9 cellular contexts compared by ENCODE assay signal in the genomic region with DNA sequence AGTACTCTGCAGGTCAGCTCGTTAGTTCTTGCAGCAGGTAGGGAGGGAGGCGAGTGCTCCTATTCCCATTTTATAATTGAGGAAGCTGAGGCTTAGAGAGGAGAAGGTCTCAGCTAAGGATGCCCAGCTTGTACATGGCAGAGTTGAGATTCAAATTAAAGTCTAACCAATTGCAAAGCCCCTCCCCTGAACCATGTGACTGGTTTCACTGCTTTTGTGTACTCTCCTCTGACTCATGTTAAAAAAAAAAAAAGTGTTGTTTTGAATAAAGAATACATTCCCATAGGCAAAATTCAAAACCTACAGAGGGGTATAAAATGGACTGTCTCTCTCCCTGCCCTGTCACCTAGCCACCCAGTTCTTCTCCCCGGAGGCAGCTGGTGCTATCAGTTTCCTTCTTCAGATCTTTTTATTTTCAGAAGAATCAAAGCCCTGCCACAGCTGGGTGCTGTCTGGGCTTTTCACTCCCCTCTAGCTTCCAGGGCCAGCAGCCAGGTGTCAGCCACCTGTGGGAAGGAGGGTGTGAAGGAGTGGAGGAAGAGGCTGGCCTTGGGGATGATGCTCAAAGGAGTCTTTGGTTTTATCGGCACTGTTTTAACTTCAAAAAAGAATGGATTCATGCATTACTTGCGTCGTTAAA. TPM values are rescaled to one million over a fixed set of nuclear protein-coding genes. Genes with fewer than 3 reads are reported as not detected.
DNase-seq lines count a peak whose midpoint lies in the region; FAIRE-seq and TF ChIP-seq lines count a peak whose summit lies in the region.
"Had no signal": no experiment of that assay in that cellular context is flagged by ENCODE, and none has a peak within 500 bp of the region (broad histone marks: within the 10 kb centered on the region; RNA-seq: fewer than 3 reads in every experiment).

No MANE protein-coding gene starts in this region.

- no peak for FAIRE-seq in RCC 7860 (lab: Jason Lieb, UNC)
- peak; percentile 62 for FAIRE-seq in endothelial cell of umbilical vein (lab: Jason Lieb, UNC)
- no peak for FAIRE-seq in small intestine (lab: Jason Lieb, UNC)

- H3K27ac ChIP-seq in endothelial cell of umbilical vein (ENCODE audit: insufficient read depth, low read depth, low read length) (peak overlapping the region; percentile 39), small intestine (ENCODE audit: low read depth in 1 of 2, low read length in 1 of 2) (no peak overlapping the region)

- DNase-seq in HFF-Myc (ENCODE audit: extremely low read depth, low read depth) (peak; percentile 54), RCC 7860 (ENCODE audit: low spot score) (peak; percentile 8), endothelial cell of umbilical vein (ENCODE audit: low read depth, low spot score) (peak; percentile 74), small intestine (peak; percentile 52), HK-2 (ENCODE audit: unreplicated experiment) (no peak), SKM-1 (lab: John Stamatoyannopoulos, UW; ENCODE audit: unreplicated experiment) (no peak)
- no peak for DNase-seq in central memory CD4-positive, alpha-beta T cell

- WGBS in small intestine, 3 donors, result 38 to 60% (median 52%) methylated on average over 6 of the region's 6 CpGs

- H3K27me3 ChIP-seq in endothelial cell of umbilical vein (ENCODE audit: control insufficient read depth in 2 of 2, insufficient read depth in 2 of 2, low read length in 2 of 2) (no peaks in the 10 kb centered on the region), small intestine (ENCODE audit: control insufficient read depth in 2 of 2, insufficient read depth in 2 of 2, low read length in 2 of 2) (no peaks in the 10 kb centered on the region)

- H3K9ac ChIP-seq in endothelial cell of umbilical vein (replicated peaks; ENCODE audit: extremely low read depth, insufficient read depth, low read length), result no peak overlapping the region

- peaks cover 46% of the 10 kb centered on the region for H3K79me2 ChIP-seq in endothelial cell of umbilical vein (ENCODE audit: control insufficient read depth, insufficient read depth, low read length)

- no peaks in the 10 kb centered on the region for H4K20me1 ChIP-seq in endothelial cell of umbilical vein (replicated peaks; ENCODE audit: control insufficient read depth, extremely low read depth, insufficient read depth, low read length)

- H3K4me1 ChIP-seq in endothelial cell of umbilical vein (ENCODE audit: control insufficient read depth, extremely low read depth, insufficient read depth, low read length) (peaks cover 15% of the 10 kb centered on the region), small intestine (ENCODE audit: control insufficient read depth in 2 of 2, insufficient read depth in 1 of 2, low read depth in 1 of 2, low read length in 1 of 2) (peaks cover 4 to 9% of the 10 kb centered on the region in 2 donors)

- dilution Hi-C loops in endothelial cell of umbilical vein (cut with MboI; ENCODE audit: extremely low pct_ligation_motif_present, low sequenced_read_pairs), result no loop called here

- CTCF ChIA-PET in endothelial cell of umbilical vein (lab: Charles Lee), result interaction anchor here (0.6 to 7.4 kb wide), 7 partner anchors 22 to 134 kb away, joined by 3 to 101 read pairs (median 4); partner anchors contain the start of genes CFAP251 and RHOF

- no peak overlapping the region for H2AFZ ChIP-seq in endothelial cell of umbilical vein (ENCODE audit: low read depth, low read length)

- BruUV-seq in endothelial cell of umbilical vein (replicated peaks; lab: Mats Ljungman, UMichigan), result no TSS peak

- H3K9me3 ChIP-seq in endothelial cell of umbilical vein (replicated peaks; ENCODE audit: control insufficient read depth, insufficient read depth, low read length), result no peaks in the 10 kb centered on the region
- H3K9me3 ChIP-seq in small intestine (ENCODE audit: control insufficient read depth, low read depth), result no peaks in the 10 kb centered on the region

- intact Hi-C loops in endothelial cell of umbilical vein (cut with micrococcal nuclease), result no loop called here

- H3K9me1 ChIP-seq in endothelial cell of umbilical vein (replicated peaks; ENCODE audit: control insufficient read depth, extremely low read depth, insufficient read depth, low read length), result no peaks in the 10 kb centered on the region

- no peak overlapping the region for H3K4me2 ChIP-seq in endothelial cell of umbilical vein (ENCODE audit: insufficient read depth, low read length)

- H3K36me3 ChIP-seq in endothelial cell of umbilical vein (ENCODE audit: control insufficient read depth in 2 of 2, extremely low read depth in 1 of 2, insufficient read depth in 2 of 2, low read length in 2 of 2) (peaks cover 5 to 15% of the 10 kb centered on the region in 2 experiments), small intestine (ENCODE audit: control insufficient read depth in 2 of 2, insufficient read depth in 2 of 2, low read length in 2 of 2) (peaks cover 4 to 9% of the 10 kb centered on the region in 2 donors)

- POLR2A ChIA-PET in endothelial cell of umbilical vein (lab: Charles Lee), result no interaction called here

- H3K4me3 ChIP-seq in HFF-Myc (replicated peaks; ENCODE audit: low read depth, low read length), result no peak overlapping the region
- no peak overlapping the region for H3K4me3 ChIP-seq in endothelial cell of umbilical vein (replicated peaks in 1 of 3; ENCODE audit: insufficient read depth in 1 of 3, low read depth in 1 of 3, low read length in 3 of 3)
- no peak overlapping the region for H3K4me3 ChIP-seq in small intestine (ENCODE audit: low read depth in 1 of 2, low read length in 2 of 2)

- TF ChIP-seq CTCF in HFF-Myc (IDR thresholded peaks at IDR 0.05; ENCODE audit: low read depth, low read length, missing control alignments), result no peak
- no peak for TF ChIP-seq CTCF in endothelial cell of umbilical vein (IDR thresholded peaks at IDR 0.05; ENCODE audit: extremely low read depth in 1 of 2, insufficient read depth in 1 of 2, low read depth in 1 of 2, low read length in 2 of 2)

- TF ChIP-seq POLR2A in endothelial cell of umbilical vein (IDR thresholded peaks at IDR 0.05; ENCODE audit: low read depth, low read length), result no peak

TF ChIP-seq in endothelial cell of umbilical vein, 7 proteins besides CTCF, POLR2A, EP300 and RAD21:
- TF ChIP-seq EZH2 (IDR thresholded peaks at IDR 0.05; ENCODE audit: borderline replicate concordance, low read depth, low read length, severe bottlenecking), result no peak
- TF ChIP-seq FOS (IDR thresholded peaks at IDR 0.05; ENCODE audit: borderline replicate concordance, insufficient read depth, low read length), result peak; percentile 54
- no peak for TF ChIP-seq GATA2 (IDR thresholded peaks at IDR 0.05; ENCODE audit: insufficient read depth, insufficient read length, low read depth, low read length)
- TF ChIP-seq JUN (IDR thresholded peaks at IDR 0.05; ENCODE audit: borderline replicate concordance, insufficient read depth, insufficient read length, low read depth), result peak; percentile 36
- TF ChIP-seq MYC (IDR thresholded peaks at IDR 0.05; ENCODE audit: low read depth, low read length), result no peak
- TF ChIP-seq MAX (IDR thresholded peaks at IDR 0.05; ENCODE audit: insufficient read depth, insufficient read length), result no peak
- no peak for TF ChIP-seq POLR2AphosphoS5 (IDR thresholded peaks at IDR 0.05; ENCODE audit: insufficient read depth, low read depth, low read length)

RNA-seq across cellular contexts. Expression of gene PSMD9, which starts 5.4 kb away (rescaled TPM):
- 64.6 and 69.2 TPM in 2 replicates for total RNA-seq in endothelial cell of umbilical vein
- 89.9 and 118 TPM in 2 replicates for polyA plus RNA-seq in endothelial cell of umbilical vein
- 112 and 135 TPM in 2 replicates for polyA plus RNA-seq in endothelial cell of umbilical vein (2011; cell fraction: cytosol; rRNA removed)
- 60.5 and 68.8 TPM in 2 replicates for polyA plus RNA-seq in endothelial cell of umbilical vein (2011; cell fraction: nucleus; rRNA removed)
- polyA plus RNA-seq in endothelial cell of umbilical vein (2012), result 59.7 and 77.2 TPM in 2 replicates
- 57.3 and 58.4 TPM in 2 replicates for polyA minus RNA-seq in endothelial cell of umbilical vein
- polyA minus RNA-seq in endothelial cell of umbilical vein (2011; cell fraction: cytosol; rRNA and poly(A)+ RNA removed), result 35.3 TPM
- polyA minus RNA-seq in endothelial cell of umbilical vein (2011; cell fraction: nucleus; rRNA and poly(A)+ RNA removed), result 20.8 and 27.4 TPM in 2 replicates
- polyA plus RNA-seq in small intestine, result 100 to 1,000 TPM in 1 of 3 donors, 10 to 100 TPM in 2; 80.5 to 123 (median 97.5) TPM

RNA-seq across cellular contexts. Expression of gene CFAP251, which starts 24.4 kb away (rescaled TPM):
- total RNA-seq in endothelial cell of umbilical vein, result 4.0 and 6.0 TPM in 2 replicates
- polyA plus RNA-seq in endothelial cell of umbilical vein, result 3.0 and 3.3 TPM in 2 replicates
- polyA plus RNA-seq in endothelial cell of umbilical vein (2011; cell fraction: cytosol; rRNA removed), result 1.4 and 1.7 TPM in 2 replicates
- 6.4 and 6.5 TPM in 2 replicates for polyA plus RNA-seq in endothelial cell of umbilical vein (2011; cell fraction: nucleus; rRNA removed)
- 1.5 and 2.5 TPM in 2 replicates for polyA plus RNA-seq in endothelial cell of umbilical vein (2012)
- polyA minus RNA-seq in endothelial cell of umbilical vein, result 3.4 and 5.2 TPM in 2 replicates
- 1.1 TPM for polyA minus RNA-seq in endothelial cell of umbilical vein (2011; cell fraction: cytosol; rRNA and poly(A)+ RNA removed)
- 7.2 and 7.8 TPM in 2 replicates for polyA minus RNA-seq in endothelial cell of umbilical vein (2011; cell fraction: nucleus; rRNA and poly(A)+ RNA removed)
- under 1 TPM in 2 of 3 donors, not detected in 1; 0.34 to 0.67 TPM for polyA plus RNA-seq in small intestine

RNA-seq across cellular contexts. Expression of gene HPD, which starts 35.4 kb away (rescaled TPM):
- not detected in 2 replicates for total RNA-seq in endothelial cell of umbilical vein
- polyA plus RNA-seq in endothelial cell of umbilical vein, result not detected in 2 replicates
- polyA plus RNA-seq in endothelial cell of umbilical vein (2011; cell fraction: cytosol; rRNA removed), result not detected in 2 replicates
- polyA plus RNA-seq in endothelial cell of umbilical vein (2011; cell fraction: nucleus; rRNA removed), result not detected in 2 replicates
- polyA plus RNA-seq in endothelial cell of umbilical vein (2012), result not detected in 2 replicates
- not detected in 2 replicates for polyA minus RNA-seq in endothelial cell of umbilical vein
- polyA minus RNA-seq in endothelial cell of umbilical vein (2011; cell fraction: cytosol; rRNA and poly(A)+ RNA removed), result 3.2 TPM
- polyA minus RNA-seq in endothelial cell of umbilical vein (2011; cell fraction: nucleus; rRNA and poly(A)+ RNA removed), result not detected in 2 replicates
- polyA plus RNA-seq in small intestine, result under 1 TPM in 1 of 3 donors, not detected in 2; 0.78 TPM
- total RNA-seq: natural killer cell treated with Interleukin-12 subunit alpha and Interleukin-12 subunit beta and Interleukin-15 and Interleukin-18, amount 100 ng/mL, for 72 hours; T-helper 1 cell treated with Interleukin-12 subunit alpha and Interleukin-12 subunit beta and Interleukin-4 antibody, amounts not matched to agents 30 ng/mL and 1 ng/mL, for 36 hours had no signal

Comparison
In these comparisons a context has a peak if more than half of its experiments do, and no peak if none do; other contexts are left out.
1. DNase-seq: peak in HFF-Myc (single experiment), RCC 7860 (single experiment), endothelial cell of umbilical vein (single experiment) and small intestine (single experiment); none in HK-2 (single experiment), SKM-1 (single experiment) and central memory CD4-positive, alpha-beta T cell (single experiment).